ENCODE assay signal across 8 cellular contexts in the genomic region with DNA sequence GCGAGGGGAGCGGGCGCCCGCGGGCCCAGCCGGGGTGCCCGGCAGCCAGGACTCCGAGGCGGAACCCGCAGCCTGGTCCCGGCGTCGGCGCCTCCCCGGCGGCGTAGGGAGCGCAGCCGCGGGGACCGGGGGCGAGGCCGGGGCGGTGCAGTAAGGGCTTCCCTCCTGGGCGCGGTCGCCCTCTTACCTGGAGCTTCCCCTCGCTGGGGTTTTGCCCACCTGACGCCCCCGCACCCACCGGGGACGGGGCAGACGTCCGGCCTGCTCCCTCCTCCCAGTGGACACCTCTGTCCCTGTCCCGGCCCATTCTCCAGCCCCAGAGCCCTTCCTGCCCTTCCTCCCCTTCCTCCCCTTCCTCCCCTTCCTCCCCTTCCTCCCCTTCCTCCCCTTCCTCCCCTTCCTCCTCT. TPM values are rescaled to one million over a fixed set of nuclear protein-coding genes. Genes with fewer than 3 reads are reported as not detected.
DNase-seq lines count a peak whose midpoint lies in the region; ATAC-seq and TF ChIP-seq lines count a peak whose summit lies in the region.

No MANE protein-coding gene starts in this region.

- H3K27ac Mint-ChIP-seq in chondrocyte (ENCODE audit: unreplicated experiment): peak overlapping the region; percentile 98

- DNase-seq in stimulated activated CD8-positive, alpha-beta memory T cell treated with anti-CD3 and anti-CD28 coated beads, Interleukin-12 subunit alpha, Interleukin-12 subunit beta, amount 100 ng/mL, for 1 hour (ENCODE audit: low read depth): peak; percentile 9
- DNase-seq in stimulated activated CD8-positive, alpha-beta memory T cell treated with anti-CD3 and anti-CD28 coated beads, Interleukin-4, amount 100 ng/mL, for 48 hours: no peak
- DNase-seq in SK-N-MC (ENCODE audit: low read depth, low spot score) (no peak), chondrocyte (ENCODE audit: low spot score) (peak; percentile 91), substantia nigra (lab: John Stamatoyannopoulos, UW) (peak in 1 of 49 donors; percentile 43), NCI-H524 treated with DMSO at 0.1 percent for 48 hours (lab: John Stamatoyannopoulos, UW) (no peak)

- WGBS in mesodermal cell (ENCODE audit: insufficient coverage in 2 of 2), 2 experiments: 0 to 2% methylated on average over 30 to 35 of the region's 35 CpGs

- peak overlapping the region; percentile 96 for H3K4me3 Mint-ChIP-seq in chondrocyte (ENCODE audit: unreplicated experiment)

- H3K4me1 Mint-ChIP-seq in chondrocyte (ENCODE audit: low read depth): peaks cover 65% of the 10 kb centered on the region

- peak; percentile 28 for ATAC-seq in HG02943 (IDR thresholded peaks at IDR 0.05; ENCODE audit: low read depth, unreplicated experiment)

- peak overlapping the region; percentile 99 for H3K9ac ChIP-seq in SK-N-MC (ENCODE audit: insufficient read length)

- no peaks in the 10 kb centered on the region for H3K27me3 Mint-ChIP-seq in chondrocyte (ENCODE audit: low read depth)

- H3K36me3 Mint-ChIP-seq in chondrocyte (ENCODE audit: low read depth): peaks cover 7% of the 10 kb centered on the region

- H3K36me3 ChIP-seq in SK-N-MC (ENCODE audit: insufficient read depth, low read length) (peaks cover 28% of the 10 kb centered on the region), mesodermal cell (ENCODE audit: control insufficient read depth, insufficient read depth, low read length) (peaks cover 38% of the 10 kb centered on the region)

- H3K4me3 ChIP-seq in SK-N-MC (peak overlapping the region; percentile 99), mesodermal cell (ENCODE audit: extremely low read depth, insufficient read depth, low read length, poor library complexity, severe bottlenecking) (peak overlapping the region; percentile 99)

- peaks cover 24% of the 10 kb centered on the region for H3K4me1 ChIP-seq in mesodermal cell (ENCODE audit: control insufficient read depth, insufficient read depth, low read length, poor library complexity, severe bottlenecking)

- H3K27ac ChIP-seq in SK-N-MC: peak overlapping the region; percentile 84
- H3K27ac ChIP-seq in mesodermal cell (ENCODE audit: low read depth, low read length, severe bottlenecking): peak overlapping the region; percentile 95
- peak overlapping the region; percentile 45 for H3K27ac ChIP-seq in substantia nigra (ENCODE audit: low read depth, low read length, poor library complexity, severe bottlenecking)

- H3K9me3 ChIP-seq in SK-N-MC (ENCODE audit: low read depth, low read length) (no peaks in the 10 kb centered on the region), mesodermal cell (ENCODE audit: control insufficient read depth, low read length) (no peaks in the 10 kb centered on the region)

- no peaks in the 10 kb centered on the region for H3K9me3 Mint-ChIP-seq in chondrocyte (ENCODE audit: low read depth)

- no peak for TF ChIP-seq CTCF in chondrocyte (IDR thresholded peaks at IDR 0.05)

RNA-seq across cellular contexts. Expression of gene TUBA1C, which starts 0.4 kb away (rescaled TPM):
- 171 to 200 TPM (median 176 TPM) in 3 replicates for total RNA-seq in chondrocyte
- 699 TPM for polyA plus RNA-seq in mesodermal cell (2013, experiment 1 of 2)
- 661 TPM for polyA plus RNA-seq in mesodermal cell (2013, experiment 2 of 2)

RNA-seq across cellular contexts. Expression of gene PRPH, which starts 30.5 kb away (rescaled TPM):
- total RNA-seq in chondrocyte: not detected in 3 replicates
- 17.1 TPM for polyA plus RNA-seq in mesodermal cell (2013, experiment 1 of 2)
- 20.9 TPM for polyA plus RNA-seq in mesodermal cell (2013, experiment 2 of 2)

RNA-seq across cellular contexts. Expression of gene TROAP, which starts 58.6 kb away (rescaled TPM):
- 4.0 to 6.5 TPM (median 6.2 TPM) in 3 replicates for total RNA-seq in chondrocyte
- polyA plus RNA-seq in mesodermal cell (2013, experiment 1 of 2): 49.4 TPM
- 48.8 TPM for polyA plus RNA-seq in mesodermal cell (2013, experiment 2 of 2)

Comparison
In these comparisons a context has a peak if more than half of its experiments do, and no peak if none do; other contexts are left out.
1. DNase-seq: peak in stimulated activated CD8-positive, alpha-beta memory T cell treated with anti-CD3 and anti-CD28 coated beads, Interleukin-12 subunit alpha, Interleukin-12 subunit beta, amount 100 ng/mL, for 1 hour (single experiment) and chondrocyte (single experiment); none in stimulated activated CD8-positive, alpha-beta memory T cell treated with anti-CD3 and anti-CD28 coated beads, Interleukin-4, amount 100 ng/mL, for 48 hours (single experiment), SK-N-MC (single experiment) and NCI-H524 treated with DMSO at 0.1 percent for 48 hours (single experiment).
2. H3K27ac ChIP-seq: peak in every context shown above with its lines; median percentile 95 in mesodermal cell; 84 in SK-N-MC; 45 in substantia nigra.